ENCODE assay signal across 8 cellular contexts in genomic region chr2:62304429-62305417, GRCh38.
DNase-seq lines count a peak whose midpoint lies in the region; ATAC-seq and TF ChIP-seq lines count a peak whose summit lies in the region.

No MANE protein-coding gene starts in this region.

- peaks cover 40% of the 10 kb centered on the region for H3K4me1 ChIP-seq in PC-3 (ENCODE audit: insufficient read depth, low read length)

- POLR2A ChIA-PET in PC-3 (lab: Charles Lee; ENCODE audit: unreplicated experiment): no interaction called here

- no peak overlapping the region for H3K9ac ChIP-seq in PC-3 (ENCODE audit: low read length)

- H3K4me3 ChIP-seq in PC-3 (ENCODE audit: low read length): no peak overlapping the region

- no peaks in the 10 kb centered on the region for H4K20me1 ChIP-seq in PC-3 (ENCODE audit: low read length)

- TF ChIP-seq CTCF in PC-3 (conservative IDR thresholded peaks at IDR 0.05; ENCODE audit: low read depth, low read length): no peak

- H3K9me3 ChIP-seq in PC-3 (ENCODE audit: low read length): no peaks in the 10 kb centered on the region

- no peaks in the 10 kb centered on the region for H3K9me2 ChIP-seq in PC-3 (replicated peaks; ENCODE audit: low read length)

- peak; percentile 44 for ATAC-seq in PC-3
- ATAC-seq in GM21423 (IDR thresholded peaks at IDR 0.05; ENCODE audit: unreplicated experiment): no peak

- H3K79me2 ChIP-seq in PC-3 (ENCODE audit: low read length): no peaks in the 10 kb centered on the region

- CTCF ChIA-PET in PC-3 (lab: Charles Lee): no interaction called here

- no peaks in the 10 kb centered on the region for H3K36me3 Mint-ChIP-seq in activated naive CD4-positive, alpha-beta T cell treated with anti-CD3 and anti-CD28 coated beads, Interleukin-2, amount 50 U/mL, for 24 hours

- peak overlapping the region; percentile 96 for H3K27ac Mint-ChIP-seq in activated naive CD4-positive, alpha-beta T cell treated with anti-CD3 and anti-CD28 coated beads, Interleukin-2, amount 50 U/mL, for 24 hours

- H3K27me3 Mint-ChIP-seq in activated naive CD4-positive, alpha-beta T cell treated with anti-CD3 and anti-CD28 coated beads, Interleukin-2, amount 50 U/mL, for 24 hours: no peaks in the 10 kb centered on the region

- intact Hi-C loops in PC-3 (cut with micrococcal nuclease): no loop called here

- H3K9me3 Mint-ChIP-seq in activated naive CD4-positive, alpha-beta T cell treated with anti-CD3 and anti-CD28 coated beads, Interleukin-2, amount 50 U/mL, for 24 hours: no peaks in the 10 kb centered on the region

- no peaks in the 10 kb centered on the region for H3K36me3 ChIP-seq in PC-3 (ENCODE audit: low read depth, low read length)

- no peaks in the 10 kb centered on the region for H3F3A ChIP-seq in PC-3 (ENCODE audit: low read length, unreplicated experiment)

- DNase-seq in NK-92 treated with Interleukin-12 subunit alpha and Interleukin-12 subunit beta, amount 100 ng/mL, for 24 hours (lab: John Stamatoyannopoulos, UW): peak; percentile 17
- DNase-seq in NK-92 (lab: John Stamatoyannopoulos, UW; ENCODE audit: unreplicated experiment): no peak
- DNase-seq in PC-3: peak; percentile 79
- DNase-seq in iPS-NIHi7 (ENCODE audit: extremely low spot score): peak; percentile 60
- peak; percentile 69 to 72 for DNase-seq in stimulated activated CD8-positive, alpha-beta memory T cell treated with anti-CD3 and anti-CD28 coated beads, Interleukin-15, amount 100 ng/mL, for 48 hours (ENCODE audit: low read depth in 2 of 2)
- DNase-seq in effector CD8-positive, alpha-beta T cell (lab: John Stamatoyannopoulos, UW): no peak

- no TSS peak for BruUV-seq in PC-3 (replicated peaks; lab: Mats Ljungman, UMichigan)

- no peaks in the 10 kb centered on the region for H3K27me3 ChIP-seq in PC-3 (ENCODE audit: low read length)

- H2AFZ ChIP-seq in PC-3 (ENCODE audit: low read length): 0 out of 2 replicates have a peak overlapping the region, but pooled peaks have one; percentile 3

- peak overlapping the region; percentile 2 for H3K4me3 Mint-ChIP-seq in activated naive CD4-positive, alpha-beta T cell treated with anti-CD3 and anti-CD28 coated beads, Interleukin-2, amount 50 U/mL, for 24 hours

- H3K27ac ChIP-seq in PC-3 (ENCODE audit: low read length): peak overlapping the region; percentile 81

- peak overlapping the region; percentile 11 for H3K4me2 ChIP-seq in PC-3 (ENCODE audit: low read length)

- H3K4me1 Mint-ChIP-seq in activated naive CD4-positive, alpha-beta T cell treated with anti-CD3 and anti-CD28 coated beads, Interleukin-2, amount 50 U/mL, for 24 hours: peaks cover 64% of the 10 kb centered on the region

Comparison
In these comparisons a context has a peak if more than half of its experiments do, and no peak if none do; other contexts are left out.
1. DNase-seq: peak in NK-92 treated with Interleukin-12 subunit alpha and Interleukin-12 subunit beta, amount 100 ng/mL, for 24 hours (single experiment), PC-3 (single experiment), iPS-NIHi7 (single experiment) and stimulated activated CD8-positive, alpha-beta memory T cell treated with anti-CD3 and anti-CD28 coated beads, Interleukin-15, amount 100 ng/mL, for 48 hours (2 of 2); none in NK-92 (single experiment) and effector CD8-positive, alpha-beta T cell (single experiment).